10 cellular contexts compared by ENCODE assay signal in genomic region chr18:39842042-39842791, GRCh38.
DNase-seq lines count a peak whose midpoint lies in the region; ATAC-seq and TF ChIP-seq lines count a peak whose summit lies in the region.
"Had no signal": no experiment of that assay in that cellular context is flagged by ENCODE, and none has a peak within 500 bp of the region (broad histone marks: within the 10 kb centered on the region; RNA-seq: fewer than 3 reads in every experiment).

No MANE protein-coding gene starts in this region.

- peaks cover 22% of the 10 kb centered on the region for H3K4me1 Mint-ChIP-seq in endodermal cell

- ATAC-seq in stimulated activated naive CD8-positive, alpha-beta T cell treated with anti-CD3 and anti-CD28 coated beads, Interleukin-15, Interleukin-2, amounts not matched to agents 100 U/mL and 50 U/mL, for 24 hours = no peak
- ATAC-seq in GM18873 (IDR thresholded peaks at IDR 0.05; ENCODE audit: low FRiP score, unreplicated experiment) = no peak

- H3K4me1 ChIP-seq in endodermal cell (ENCODE audit: control insufficient read depth, insufficient read depth, low read length) = peaks cover 3% of the 10 kb centered on the region

- H3K9me3 ChIP-seq in endodermal cell (ENCODE audit: control insufficient read depth, low read length) (no peaks in the 10 kb centered on the region), neural cell (ENCODE audit: low read length) (no peaks in the 10 kb centered on the region)

- no peak for TF ChIP-seq EP300 in neural cell (conservative IDR thresholded peaks at IDR 0.05; ENCODE audit: poor library complexity, severe bottlenecking)

- H3K4me3 Mint-ChIP-seq in endodermal cell = peak overlapping the region; percentile 71

- peak overlapping the region; percentile 44 for H3K4me2 ChIP-seq in neural cell (ENCODE audit: low read length)

- no peaks in the 10 kb centered on the region for H3K79me2 ChIP-seq in neural cell (replicated peaks; ENCODE audit: insufficient read depth, low read length)

- no peak for DNase-seq in AG04449 (ENCODE audit: low read depth, low spot score)
- peak; percentile 5 for DNase-seq in NCI-H1417 treated with DMSO at 0.1 percent for 48 hours (lab: John Stamatoyannopoulos, UW)
- no peak for DNase-seq in endodermal cell
- no peak for DNase-seq in stimulated activated naive CD8-positive, alpha-beta T cell treated with anti-CD3 and anti-CD28 coated beads, Interleukin-15, Interleukin-2, amounts not matched to agents 100 U/mL and 50 U/mL, for 24 hours
- no peak for DNase-seq in NCI-H446 (lab: John Stamatoyannopoulos, UW)
- no peak for DNase-seq in activated naive CD4-positive, alpha-beta T cell (lab: John Stamatoyannopoulos, UW)
- DNase-seq: amniotic stem cell; stimulated activated naive B cell treated with anti-CD40 and anti-IgM and Interleukin-4, amounts not matched to agents 10 μg/mL and 1 μg/mL and 100 μg/mL, for 72 hours had no signal

- H3K27ac ChIP-seq in endodermal cell (ENCODE audit: low read depth, low read length) = peak overlapping the region; percentile 90
- H3K27ac ChIP-seq in neural cell (ENCODE audit: low read length) = peak overlapping the region; percentile 75

- TF ChIP-seq CTCF in AG04449 (IDR thresholded peaks at IDR 0.05; ENCODE audit: insufficient read depth, low read length, missing control alignments) (no peak), endodermal cell (conservative IDR thresholded peaks at IDR 0.05) (no peak), neural cell (IDR thresholded peaks at IDR 0.05; ENCODE audit: poor library complexity, severe bottlenecking) (no peak)

- peaks cover 17% of the 10 kb centered on the region for H3K27me3 Mint-ChIP-seq in endodermal cell (ENCODE audit: insufficient read depth)

- POLR2A ChIA-PET in AG04449 (lab: Yijun Ruan, JAX) = no interaction called here

- H2AFZ ChIP-seq in neural cell (ENCODE audit: low read depth, low read length) = peak overlapping the region; percentile 41

- H3K4me3 ChIP-seq in AG04449 (ENCODE audit: low read depth, low read length) (peak overlapping the region; percentile 61), endodermal cell (ENCODE audit: low read length) (peak overlapping the region; percentile 79), neural cell (ENCODE audit: low read length) (peak overlapping the region; percentile 69)

- TF ChIP-seq RAD21 in neural cell (conservative IDR thresholded peaks at IDR 0.05) = no peak

- H4K20me1 ChIP-seq in neural cell (ENCODE audit: insufficient read depth) = no peaks in the 10 kb centered on the region

- H3K36me3 ChIP-seq in endodermal cell (ENCODE audit: control insufficient read depth, insufficient read depth, low read length) (no peaks in the 10 kb centered on the region), neural cell (ENCODE audit: insufficient read depth, low read length) (no peaks in the 10 kb centered on the region)

- WGBS in endodermal cell (ENCODE audit: insufficient coverage in 1 of 2, insufficient read length in 1 of 2), 2 experiments = 14 to 25% methylated on average over 5 to 11 of the region's 14 CpGs

- H3K9me3 Mint-ChIP-seq in endodermal cell = no peaks in the 10 kb centered on the region
- H3K9me3 Mint-ChIP-seq: stimulated activated naive B cell treated with anti-CD40 and anti-IgM and Interleukin-4, amounts not matched to agents 10 μg/mL and 1 μg/mL and 100 μg/mL, for 72 hours had no signal

- no peaks in the 10 kb centered on the region for H3K36me3 Mint-ChIP-seq in endodermal cell (ENCODE audit: low read depth)
- H3K36me3 Mint-ChIP-seq: stimulated activated naive B cell treated with anti-CD40 and anti-IgM and Interleukin-4, amounts not matched to agents 10 μg/mL and 1 μg/mL and 100 μg/mL, for 72 hours had no signal

- H3K27me3 ChIP-seq in endodermal cell (ENCODE audit: control insufficient read depth, insufficient read depth, low read length, poor library complexity, severe bottlenecking) = no peaks in the 10 kb centered on the region
- H3K27me3 ChIP-seq in neural cell (ENCODE audit: insufficient read depth, low read depth, low read length) = no peaks in the 10 kb centered on the region

- CTCF ChIA-PET in AG04449 (lab: Yijun Ruan, JAX) = interaction anchor here (0.9 to 1.5 kb wide), 2 partner anchors 10 to 17 kb away, joined by 3 read pairs; no protein-coding TSS in a partner anchor

- no peaks in the 10 kb centered on the region for H3K9me2 ChIP-seq in neural cell (ENCODE audit: insufficient read depth, low read length)

- H3K27ac Mint-ChIP-seq in endodermal cell = no peak overlapping the region
- H3K27ac Mint-ChIP-seq: stimulated activated naive B cell treated with anti-CD40 and anti-IgM and Interleukin-4, amounts not matched to agents 10 μg/mL and 1 μg/mL and 100 μg/mL, for 72 hours had no signal

- H3F3A ChIP-seq in neural cell (ENCODE audit: insufficient read depth, low read length, poor library complexity, severe bottlenecking) = peaks cover 3% of the 10 kb centered on the region

- H3K9ac ChIP-seq in endodermal cell (ENCODE audit: extremely low read depth, low read length, poor library complexity, severe bottlenecking) (peak overlapping the region; percentile 16), neural cell (ENCODE audit: low read length) (peak overlapping the region; percentile 76)

TF ChIP-seq in neural cell, 6 proteins besides CTCF, POLR2A, EP300 and RAD21:
- TF ChIP-seq TAF1 (IDR thresholded peaks at IDR 0.05; ENCODE audit: low read depth) = no peak
